In the genomic region with DNA sequence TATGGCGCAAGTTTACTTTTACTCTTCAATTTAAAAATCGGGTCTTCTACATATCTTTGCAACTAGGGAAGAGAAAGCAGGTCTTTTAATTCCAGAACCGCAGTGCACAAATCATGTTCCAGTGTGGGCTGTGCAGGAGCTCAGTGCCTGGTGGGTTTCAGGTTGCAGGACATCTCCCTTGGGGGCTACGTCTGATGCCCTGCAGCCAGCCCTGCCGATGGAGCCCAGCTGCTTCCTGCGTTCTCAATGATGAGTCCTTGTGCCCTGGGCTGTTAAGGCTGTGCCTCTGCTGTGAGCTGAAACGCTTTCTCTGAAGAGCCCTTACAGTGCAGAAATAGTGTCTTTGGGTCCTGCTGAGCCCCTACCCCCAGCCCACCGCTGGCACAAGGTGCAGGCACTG, we compare ENCODE assay signal across 20 cellular contexts.
"Had no signal": no experiment of that assay in that cellular context is flagged by ENCODE, and none has a peak within 500 bp of the region (broad histone marks: within the 10 kb centered on the region; RNA-seq: fewer than 3 reads in every experiment).

No MANE protein-coding gene starts in this region.

- H3K27me3 Mint-ChIP-seq: activated CD4-positive, alpha-beta memory T cell treated with anti-CD3 and anti-CD28 coated beads for 36 hours; stimulated activated naive CD8-positive, alpha-beta T cell treated with anti-CD3 and anti-CD28 coated beads, Interleukin-15, amount 100 ng/mL, for 72 hours had no signal

- DNase-seq: activated CD4-positive, alpha-beta memory T cell treated with anti-CD3 and anti-CD28 coated beads for 36 hours; activated gamma-delta T cell treated with Interleukin-2 at 50 U/mL for 16 hours; activated T-cell treated with anti-CD3 and anti-CD28 coated beads for 4 hours; adrenal gland; cortex of kidney; erythroblast; foreskin melanocyte; left ventricle myocardium superior; stimulated activated CD4-positive, alpha-beta T cell treated with anti-CD3 and anti-CD28 coated beads, Interleukin-15, amount 100 ng/mL, for 24 hours; stimulated activated CD4-positive, alpha-beta T cell treated with anti-CD3 and anti-CD28 coated beads, Interleukin-2, amount 100 ng/mL, for 48 hours; stimulated activated naive CD8-positive, alpha-beta T cell treated with anti-CD3 and anti-CD28 coated beads, Interleukin-15, amount 100 ng/mL, for 72 hours had no signal

- H3K9me3 ChIP-seq: adrenal gland, breast epithelium, prostate gland, right atrium auricular region, suprapubic skin had no signal

- H3K4me3 ChIP-seq: adrenal gland, breast epithelium, prostate gland, right atrium auricular region, skin epidermis, suprapubic skin had no signal

- H3K36me3 Mint-ChIP-seq: activated CD4-positive, alpha-beta memory T cell treated with anti-CD3 and anti-CD28 coated beads for 36 hours; activated naive CD4-positive, alpha-beta T cell treated with anti-CD3 and anti-CD28 coated beads, Interleukin-2, amount 50 U/mL, for 72 hours had no signal

- H3K27ac ChIP-seq: adrenal gland, breast epithelium, prostate gland, right atrium auricular region, skin epidermis, suprapubic skin had no signal

- H3K4me1 ChIP-seq: adrenal gland, breast epithelium, suprapubic skin had no signal

- H3K4me3 Mint-ChIP-seq: activated CD4-positive, alpha-beta memory T cell treated with anti-CD3 and anti-CD28 coated beads for 36 hours; activated T-helper 1 cell treated with anti-CD3 and anti-CD28 coated beads, Interleukin-12 subunit alpha, Interleukin-12 subunit beta, Interleukin-2, Interleukin-4 antibody, amounts not matched to agents 30 ng/mL and 10 ng/mL and 1 ng/mL, durations not matched to agents 14 hours and 24 hours and 36 hours; neural crest cell; stimulated activated naive CD8-positive, alpha-beta T cell treated with anti-CD3 and anti-CD28 coated beads, Interleukin-15, amount 100 ng/mL, for 72 hours; type B pancreatic cell had no signal

- H3K27me3 ChIP-seq: adrenal gland, right atrium auricular region, suprapubic skin had no signal

- ATAC-seq: activated naive CD4-positive, alpha-beta T cell treated with anti-CD3 and anti-CD28 coated beads, Interleukin-2, amount 50 U/mL, for 72 hours; left ventricle myocardium superior; stimulated activated naive CD8-positive, alpha-beta T cell treated with anti-CD3 and anti-CD28 coated beads, Interleukin-15, amount 100 ng/mL, for 72 hours had no signal

- H3K4me1 Mint-ChIP-seq: stimulated activated naive CD8-positive, alpha-beta T cell treated with anti-CD3 and anti-CD28 coated beads, Interleukin-15, amount 100 ng/mL, for 72 hours had no signal

- H3K27ac Mint-ChIP-seq: activated CD4-positive, alpha-beta memory T cell treated with anti-CD3 and anti-CD28 coated beads for 36 hours; activated naive CD4-positive, alpha-beta T cell treated with anti-CD3 and anti-CD28 coated beads, Interleukin-2, amount 50 U/mL, for 72 hours; activated T-helper 1 cell treated with anti-CD3 and anti-CD28 coated beads, Interleukin-12 subunit alpha, Interleukin-12 subunit beta, Interleukin-2, Interleukin-4 antibody, amounts not matched to agents 30 ng/mL and 10 ng/mL and 1 ng/mL, durations not matched to agents 14 hours and 24 hours and 36 hours; type B pancreatic cell had no signal

- H3K9me3 Mint-ChIP-seq: activated CD4-positive, alpha-beta memory T cell treated with anti-CD3 and anti-CD28 coated beads for 36 hours; activated naive CD4-positive, alpha-beta T cell treated with anti-CD3 and anti-CD28 coated beads, Interleukin-2, amount 50 U/mL, for 72 hours; activated T-helper 1 cell treated with anti-CD3 and anti-CD28 coated beads, Interleukin-12 subunit alpha, Interleukin-12 subunit beta, Interleukin-2, Interleukin-4 antibody, amounts not matched to agents 30 ng/mL and 10 ng/mL and 1 ng/mL, durations not matched to agents 14 hours and 24 hours and 36 hours; neural crest cell; stimulated activated naive CD8-positive, alpha-beta T cell treated with anti-CD3 and anti-CD28 coated beads, Interleukin-15, amount 100 ng/mL, for 72 hours; type B pancreatic cell had no signal

- H3K36me3 ChIP-seq: adrenal gland, breast epithelium, prostate gland, suprapubic skin had no signal
